ENCODE assay signal across 8 cellular contexts in genomic region chr20:64285579-64286427, GRCh38. TPM values are rescaled to one million over a fixed set of nuclear protein-coding genes. Genes with fewer than 3 reads are reported as not detected.
DNase-seq lines count a peak whose midpoint lies in the region; ATAC-seq and TF ChIP-seq lines count a peak whose summit lies in the region.
"Not testable (repeated sequence)": the region's sequence is repeated elsewhere in the genome, so short reads cannot be mapped to it uniquely, and the experiment has no call there.

No MANE protein-coding gene starts in this region.

- peak; percentile 87 for TF ChIP-seq CTCF in mesothelial cell of epicardium (IDR thresholded peaks at IDR 0.05; ENCODE audit: unreplicated experiment)

- H3K36me3 Mint-ChIP-seq in mesothelial cell of epicardium = not testable (repeated sequence)

- not testable (repeated sequence) for H3K27me3 Mint-ChIP-seq in mesothelial cell of epicardium (ENCODE audit: low read depth)

- not testable (repeated sequence) for H3K4me1 Mint-ChIP-seq in mesothelial cell of epicardium

- DNase-seq in DMS 273 (lab: John Stamatoyannopoulos, UW; ENCODE audit: unreplicated experiment) = peak; percentile 92
- peak; percentile 14 to 15 for DNase-seq in NOMO-1 (lab: John Stamatoyannopoulos, UW; ENCODE audit: unreplicated experiment in 2 of 2)
- peak; percentile 24 to 38 for DNase-seq in activated CD8-positive, alpha-beta memory T cell treated with anti-CD3 and anti-CD28 coated beads for 1 hour (ENCODE audit: extremely low read depth in 1 of 2, low read depth in 1 of 2)
- peak; percentile 45 for DNase-seq in effector CD4-positive, alpha-beta T cell
- DNase-seq in mesothelial cell of epicardium (ENCODE audit: low spot score in 2 of 2, unreplicated experiment in 2 of 2) = peak in 1 of 2 experiments; percentile 74
- DNase-seq in stimulated activated CD8-positive, alpha-beta memory T cell treated with anti-CD3 and anti-CD28 coated beads, Interleukin-2, amount 100 ng/mL, for 1 hour (ENCODE audit: low read depth in 2 of 2) = peak; percentile 24 to 28

- peak; percentile 87 for ATAC-seq in GM21367 (IDR thresholded peaks at IDR 0.05; ENCODE audit: unreplicated experiment)
- ATAC-seq in HG03469 (IDR thresholded peaks at IDR 0.05; ENCODE audit: unreplicated experiment) = peak; percentile 83

- not testable (repeated sequence) for H3K27ac Mint-ChIP-seq in mesothelial cell of epicardium

- H3K4me3 Mint-ChIP-seq in mesothelial cell of epicardium = not testable (repeated sequence)

- not testable (repeated sequence) for H3K9me3 Mint-ChIP-seq in mesothelial cell of epicardium

RNA-seq across cellular contexts. Expression of gene PCMTD2, which starts 30.3 kb away (rescaled TPM):
- total RNA-seq in mesothelial cell of epicardium = 111 to 120 TPM (median 116 TPM) in 3 replicates
